In the genomic region with DNA sequence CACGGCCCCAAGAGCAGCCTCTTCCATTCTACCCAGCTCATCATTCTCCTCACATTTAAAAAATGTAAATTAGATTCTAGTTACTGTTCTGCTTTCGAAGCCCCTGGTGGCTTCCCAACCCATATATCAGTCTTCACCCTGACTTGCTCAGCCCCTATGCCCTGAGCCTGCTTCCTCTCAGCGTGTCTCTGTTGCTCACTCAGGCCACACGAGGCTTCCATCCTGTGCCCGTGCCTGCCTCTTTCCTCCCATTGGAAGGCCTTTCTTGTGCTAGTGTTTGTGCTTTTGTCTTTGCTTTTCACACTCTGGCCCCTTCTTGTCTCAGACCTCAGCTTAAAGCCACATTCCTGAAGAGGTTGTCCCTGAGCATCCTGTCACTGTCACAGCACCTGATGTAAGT, we compare ENCODE assay signal across 26 cellular contexts.
"Had no signal": no experiment of that assay in that cellular context is flagged by ENCODE, and none has a peak within 500 bp of the region (broad histone marks: within the 10 kb centered on the region; RNA-seq: fewer than 3 reads in every experiment).

No MANE protein-coding gene starts in this region.

- ATAC-seq: activated CD8-positive, alpha-beta memory T cell treated with anti-CD3 and anti-CD28 coated beads, Interleukin-2, amount 10 ng/mL, durations not matched to agents 7 days and 5 days; activated CD8-positive, alpha-beta T cell treated with anti-CD3 and anti-CD28 coated beads for 36 hours; esophagus mucosa; left cardiac atrium; T-cell had no signal

- H3K27ac ChIP-seq: brain microvascular endothelial cell, sigmoid colon had no signal

- DNase-seq: activated CD4-positive, alpha-beta T cell treated with anti-CD3 and anti-CD28 coated beads for 4 hours; activated CD4-positive, CD25-positive, alpha-beta regulatory T cell; activated CD8-positive, alpha-beta memory T cell treated with anti-CD3 and anti-CD28 coated beads, Interleukin-2, amount 10 ng/mL, durations not matched to agents 7 days and 5 days; activated CD8-positive, alpha-beta T cell treated with anti-CD3 and anti-CD28 coated beads for 36 hours; activated gamma-delta T cell treated with Interleukin-2 at 50 U/mL for 16 hours; activated T-cell treated with anti-CD3 and anti-CD28 coated beads for 4 hours; aorta; brain microvascular endothelial cell; caudate nucleus; effector CD4-positive, alpha-beta T cell; foreskin melanocyte; islet precursor cell; left cardiac atrium; occipital lobe; sigmoid colon; stimulated activated CD4-positive, alpha-beta T cell treated with anti-CD3 and anti-CD28 coated beads, Interleukin-15, amount 100 ng/mL, for 24 hours; stimulated activated CD8-positive, alpha-beta memory T cell treated with anti-CD3 and anti-CD28 coated beads, Interleukin-4, amount 100 ng/mL, for 48 hours; stimulated activated naive CD4-positive, alpha-beta T cell treated with Interleukin-2 at 50 U/mL for 16 hours; T-cell; upper lobe of left lung had no signal

- H3K4me2 ChIP-seq: smooth muscle cell had no signal

- H3K9me3 ChIP-seq: sigmoid colon, upper lobe of left lung had no signal

- H3K4me3 Mint-ChIP-seq: activated CD8-positive, alpha-beta memory T cell treated with anti-CD3 and anti-CD28 coated beads, Interleukin-2, amount 10 ng/mL, durations not matched to agents 7 days and 5 days; activated CD8-positive, alpha-beta T cell treated with anti-CD3 and anti-CD28 coated beads for 36 hours; activated naive CD4-positive, alpha-beta T cell treated with anti-CD3 and anti-CD28 coated beads, Interleukin-2, amount 50 U/mL, for 24 hours; dendritic cell treated with granulocyte-macrophage colony-stimulating factor and Interleukin-4, amounts not matched to agents 40 ng/mL and 50 ng/mL, for 4 days; nephron; T-cell had no signal

- H3K9me3 Mint-ChIP-seq: activated CD8-positive, alpha-beta T cell treated with anti-CD3 and anti-CD28 coated beads for 36 hours; activated naive CD4-positive, alpha-beta T cell treated with anti-CD3 and anti-CD28 coated beads, Interleukin-2, amount 50 U/mL, for 24 hours; dendritic cell treated with granulocyte-macrophage colony-stimulating factor and Interleukin-4, amounts not matched to agents 40 ng/mL and 50 ng/mL, for 4 days; nephron; T-cell had no signal

- H3K36me3 Mint-ChIP-seq: activated naive CD4-positive, alpha-beta T cell treated with anti-CD3 and anti-CD28 coated beads, Interleukin-2, amount 50 U/mL, for 24 hours; T-cell had no signal

- H3K27me3 ChIP-seq: brain microvascular endothelial cell, sigmoid colon, upper lobe of left lung had no signal

- FAIRE-seq: endothelial cell of umbilical vein had no signal

- H3K27me3 Mint-ChIP-seq: activated CD8-positive, alpha-beta memory T cell treated with anti-CD3 and anti-CD28 coated beads, Interleukin-2, amount 10 ng/mL, durations not matched to agents 7 days and 5 days; activated CD8-positive, alpha-beta T cell treated with anti-CD3 and anti-CD28 coated beads for 36 hours; activated naive CD4-positive, alpha-beta T cell treated with anti-CD3 and anti-CD28 coated beads, Interleukin-2, amount 50 U/mL, for 24 hours; dendritic cell treated with granulocyte-macrophage colony-stimulating factor and Interleukin-4, amounts not matched to agents 40 ng/mL and 50 ng/mL, for 4 days; T-cell had no signal

- H3K4me1 Mint-ChIP-seq: activated CD8-positive, alpha-beta memory T cell treated with anti-CD3 and anti-CD28 coated beads, Interleukin-2, amount 10 ng/mL, durations not matched to agents 7 days and 5 days; activated naive CD4-positive, alpha-beta T cell treated with anti-CD3 and anti-CD28 coated beads, Interleukin-2, amount 50 U/mL, for 24 hours; nephron; T-cell had no signal

- H3K27ac Mint-ChIP-seq: activated CD8-positive, alpha-beta memory T cell treated with anti-CD3 and anti-CD28 coated beads, Interleukin-2, amount 10 ng/mL, durations not matched to agents 7 days and 5 days; activated CD8-positive, alpha-beta T cell treated with anti-CD3 and anti-CD28 coated beads for 36 hours; activated naive CD4-positive, alpha-beta T cell treated with anti-CD3 and anti-CD28 coated beads, Interleukin-2, amount 50 U/mL, for 24 hours; dendritic cell treated with granulocyte-macrophage colony-stimulating factor and Interleukin-4, amounts not matched to agents 40 ng/mL and 50 ng/mL, for 4 days; nephron; T-cell had no signal

- H3K4me1 ChIP-seq: sigmoid colon had no signal

- H3K4me3 ChIP-seq: sigmoid colon, smooth muscle cell, upper lobe of left lung had no signal
